8 cellular contexts compared by ENCODE assay signal in genomic region chr17:31937926-31938641, GRCh38. TPM values are rescaled to one million over a fixed set of nuclear protein-coding genes. Genes with fewer than 3 reads are reported as not detected.
A peak's percentile ranks its signal among the peaks of the same experiment; 100 is the strongest.
DNase-seq lines count a peak whose midpoint lies in the region; ATAC-seq, FAIRE-seq and TF ChIP-seq lines count a peak whose summit lies in the region.
"Not testable (repeated sequence)": the region's sequence is repeated elsewhere in the genome, so short reads cannot be mapped to it uniquely, and the experiment has no call there.

No MANE protein-coding gene starts in this region.

- not testable (repeated sequence) for H3K36me3 ChIP-seq in brain microvascular endothelial cell (replicated peaks); gastrocnemius medialis

- H3K9me3 Mint-ChIP-seq in WTC11, mesothelial cell of epicardium: not testable (repeated sequence)

- H3K4me3 Mint-ChIP-seq in WTC11 (peak overlapping the region; percentile 83), mesothelial cell of epicardium (peak overlapping the region; percentile 80)

- POLR2A ChIA-PET in WTC11 (lab: Charles Lee): not testable (repeated sequence)

- H3K27ac ChIP-seq in brain microvascular endothelial cell: not testable (repeated sequence)
- peak overlapping the region in 2 of 4 donors; percentile 27 to 37 for H3K27ac ChIP-seq in gastrocnemius medialis

- H3K4me1 Mint-ChIP-seq in WTC11 (peaks cover 13% of the 10 kb centered on the region), mesothelial cell of epicardium (peaks cover 12% of the 10 kb centered on the region)

- peaks cover 24% of the 10 kb centered on the region for H3K36me3 Mint-ChIP-seq in WTC11
- H3K36me3 Mint-ChIP-seq in mesothelial cell of epicardium: not testable (repeated sequence)

- not testable (repeated sequence) for H3K27me3 ChIP-seq in brain microvascular endothelial cell (replicated peaks); gastrocnemius medialis

- ATAC-seq in WTC11, gastrocnemius medialis: not testable (repeated sequence)

- TF ChIP-seq CTCF in GM12875 (IDR thresholded peaks at IDR 0.05; ENCODE audit: borderline replicate concordance, insufficient read depth, low read depth, low read length); NB4 (IDR thresholded peaks at IDR 0.05; ENCODE audit: low read depth, low read length); WTC11 (IDR thresholded peaks at IDR 0.05); brain microvascular endothelial cell (IDR thresholded peaks at IDR 0.05; ENCODE audit: low read depth, low read length, missing control alignments); fibroblast of villous mesenchyme (IDR thresholded peaks at IDR 0.05; ENCODE audit: insufficient read depth, low read depth, low read length); mesothelial cell of epicardium (IDR thresholded peaks at IDR 0.05; ENCODE audit: unreplicated experiment); gastrocnemius medialis (IDR thresholded peaks at IDR 0.05 in 4 of 5, conservative IDR thresholded peaks at IDR 0.05 in 1 of 5): not testable (repeated sequence)

- in situ Hi-C loops in brain microvascular endothelial cell (cut with HindIII; ENCODE audit: low pct_ligation_motif_present, low sequenced_read_pairs); gastrocnemius medialis (cut with MboI; ENCODE audit: low sequenced_read_pairs in 4 of 4): not testable (repeated sequence)

- peaks cover 11 to 17% of the 10 kb centered on the region in 2 donors for H3K4me1 ChIP-seq in gastrocnemius medialis

- H3K9me3 ChIP-seq in gastrocnemius medialis: not testable (repeated sequence)

- not testable (repeated sequence) for TF ChIP-seq POLR2A in NB4 (IDR thresholded peaks at IDR 0.05; ENCODE audit: extremely low read depth, insufficient read length); gastrocnemius medialis (IDR thresholded peaks at IDR 0.05)

- peak; percentile 14 for FAIRE-seq in A204.1 (lab: Jason Lieb, UNC)

- CTCF ChIA-PET in WTC11 (lab: Charles Lee): not testable (repeated sequence)

- H3K27me3 Mint-ChIP-seq in WTC11 (ENCODE audit: low read depth); mesothelial cell of epicardium (ENCODE audit: low read depth): not testable (repeated sequence)

- intact Hi-C loops in gastrocnemius medialis (cut with DNase I; ENCODE audit: low total_unique reads): loop anchor here (5.0 kb wide), 1 partner anchor 81 kb away; the partner anchor contains the start of gene COPRS

- H3K4me3 ChIP-seq in GM12875 (ENCODE audit: low read depth, low read length): peak overlapping the region; percentile 32
- peak overlapping the region; percentile 70 for H3K4me3 ChIP-seq in NB4 (ENCODE audit: low read depth, low read length)
- H3K4me3 ChIP-seq in brain microvascular endothelial cell (ENCODE audit: low read depth, low read length): peak overlapping the region; percentile 46
- H3K4me3 ChIP-seq in fibroblast of villous mesenchyme (ENCODE audit: low read depth, low read length): peak overlapping the region; percentile 67
- H3K4me3 ChIP-seq in gastrocnemius medialis: peak overlapping the region; percentile 34 to 49 (median 42)

- DNase-seq in NB4 (ENCODE audit: low read depth): peak; percentile 16
- DNase-seq in WTC11 (ENCODE audit: low spot score); brain microvascular endothelial cell; mesothelial cell of epicardium (ENCODE audit: low spot score in 2 of 2, unreplicated experiment in 2 of 2); gastrocnemius medialis: not testable (repeated sequence)
- peak; percentile 14 for DNase-seq in fibroblast of villous mesenchyme (ENCODE audit: low read depth)

- H3K27ac Mint-ChIP-seq in WTC11 (peak overlapping the region; percentile 86), mesothelial cell of epicardium (peak overlapping the region; percentile 86)

RNA-seq across cellular contexts. Expression of gene SUZ12, which starts 1.3 kb away (rescaled TPM):
- 26.5 to 29.6 TPM (median 28.4 TPM) in 3 replicates for total RNA-seq in WTC11 (2021)
- total RNA-seq in fibroblast of villous mesenchyme: 20.0 and 29.4 TPM in 2 replicates
- 27.8 to 30.3 TPM (median 29.5 TPM) in 3 replicates for total RNA-seq in mesothelial cell of epicardium
- total RNA-seq in gastrocnemius medialis: 1 to 10 TPM; 7.0 to 9.2 (median 8.4) TPM

RNA-seq across cellular contexts. Expression of gene UTP6, which starts 36.6 kb away (rescaled TPM):
- total RNA-seq in WTC11 (2021) (72.6 to 84.2 TPM (median 79.5 TPM) in 3 replicates), fibroblast of villous mesenchyme (32.2 and 41.5 TPM in 2 replicates), mesothelial cell of epicardium (70.9 to 76.0 TPM (median 72.4 TPM) in 3 replicates), gastrocnemius medialis (10 to 100 TPM; 22.7 to 35.2 (median 27.8) TPM)
